In the genomic region with DNA sequence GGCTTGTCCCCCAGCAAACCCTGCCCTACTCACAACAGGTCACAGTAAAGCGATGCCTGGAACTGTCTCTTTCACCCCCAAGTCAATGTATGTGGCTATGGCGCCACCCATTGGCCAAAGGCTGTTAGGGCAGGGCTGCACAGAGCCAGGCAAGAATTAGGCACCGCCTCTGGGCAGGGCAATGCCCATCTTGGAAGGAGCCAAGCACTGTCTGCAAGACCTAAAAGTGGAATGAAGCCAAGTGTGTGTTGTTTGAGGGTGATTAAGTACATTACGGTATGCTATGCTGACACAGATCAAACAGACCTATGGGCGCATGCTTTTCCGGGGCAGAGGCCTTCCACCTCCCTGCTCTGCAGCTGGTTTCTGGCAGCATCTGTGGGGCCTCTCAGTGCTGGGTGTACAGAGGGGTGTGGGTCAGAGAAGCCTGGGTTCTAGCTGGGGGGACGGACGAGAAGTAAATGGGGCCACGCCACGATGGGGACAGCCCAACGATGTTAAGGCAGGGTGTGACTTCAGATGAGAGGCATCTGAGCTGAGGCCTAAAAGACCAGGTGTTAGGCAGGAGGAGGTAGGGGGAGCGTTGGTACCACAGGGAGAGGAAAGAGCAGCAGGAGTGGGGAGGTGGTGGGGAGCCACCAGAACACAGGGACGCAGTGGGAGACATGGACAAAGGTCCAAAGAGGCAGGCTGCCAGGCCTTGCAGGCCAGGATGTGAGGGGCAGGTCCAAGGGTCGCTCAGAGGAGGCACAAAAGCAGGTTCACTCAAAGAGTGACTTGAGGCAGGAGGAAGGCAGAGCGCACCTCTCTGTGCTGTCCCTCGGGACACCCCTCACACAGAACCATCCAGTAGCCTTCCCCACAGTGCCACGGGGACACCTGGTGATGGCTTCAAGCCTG, we compare ENCODE assay signal across 2 cellular contexts.
TF ChIP-seq lines count a peak whose summit lies in the region.

No MANE protein-coding gene starts in this region.

TF ChIP-seq in A549, 52 proteins besides CTCF, POLR2A, EP300 and RAD21 (continued from another document):
- TF ChIP-seq, protein P1, sequence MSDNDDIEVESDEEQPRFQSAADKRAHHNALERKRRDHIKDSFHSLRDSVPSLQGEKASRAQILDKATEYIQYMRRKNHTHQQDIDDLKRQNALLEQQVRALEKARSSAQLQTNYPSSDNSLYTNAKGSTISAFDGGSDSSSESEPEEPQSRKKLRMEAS (IDR thresholded peaks at IDR 0.05): 0 out of 2 replicates have a peak, but pooled peaks have one; percentile 16
- TF ChIP-seq RARB (CRISPR knock-in tag; IDR thresholded peaks at IDR 0.05): no peak

TF ChIP-seq in HepG2, 621 proteins besides CTCF, POLR2A, EP300 and RAD21 (continued from another document and continues in another):
- TF ChIP-seq, protein P2, sequence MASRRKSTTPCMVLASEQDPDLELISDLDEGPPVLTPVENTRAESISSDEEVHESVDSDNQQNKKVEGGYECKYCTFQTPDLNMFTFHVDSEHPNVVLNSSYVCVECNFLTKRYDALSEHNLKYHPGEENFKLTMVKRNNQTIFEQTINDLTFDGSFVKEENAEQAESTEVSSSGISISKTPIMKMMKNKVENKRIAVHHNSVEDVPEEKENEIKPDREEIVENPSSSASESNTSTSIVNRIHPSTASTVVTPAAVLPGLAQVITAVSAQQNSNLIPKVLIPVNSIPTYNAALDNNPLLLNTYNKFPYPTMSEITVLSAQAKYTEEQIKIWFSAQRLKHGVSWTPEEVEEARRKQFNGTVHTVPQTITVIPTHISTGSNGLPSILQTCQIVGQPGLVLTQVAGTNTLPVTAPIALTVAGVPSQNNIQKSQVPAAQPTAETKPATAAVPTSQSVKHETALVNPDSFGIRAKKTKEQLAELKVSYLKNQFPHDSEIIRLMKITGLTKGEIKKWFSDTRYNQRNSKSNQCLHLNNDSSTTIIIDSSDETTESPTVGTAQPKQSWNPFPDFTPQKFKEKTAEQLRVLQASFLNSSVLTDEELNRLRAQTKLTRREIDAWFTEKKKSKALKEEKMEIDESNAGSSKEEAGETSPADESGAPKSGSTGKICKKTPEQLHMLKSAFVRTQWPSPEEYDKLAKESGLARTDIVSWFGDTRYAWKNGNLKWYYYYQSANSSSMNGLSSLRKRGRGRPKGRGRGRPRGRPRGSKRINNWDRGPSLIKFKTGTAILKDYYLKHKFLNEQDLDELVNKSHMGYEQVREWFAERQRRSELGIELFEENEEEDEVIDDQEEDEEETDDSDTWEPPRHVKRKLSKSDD (CRISPR knock-in tag; IDR thresholded peaks at IDR 0.05; ENCODE audit: low read depth): 0 out of 2 replicates have a peak, but pooled peaks have one; percentile 36
- TF ChIP-seq GABPB1 (CRISPR knock-in tag; IDR thresholded peaks at IDR 0.05) (no peak), ZSCAN12 (CRISPR knock-in tag; IDR thresholded peaks at IDR 0.05) (no peak), THAP11 (CRISPR knock-in tag; IDR thresholded peaks at IDR 0.05) (no peak), MBD4 (IDR thresholded peaks at IDR 0.05; ENCODE audit: borderline replicate concordance, low read length) (no peak), TEAD3 (CRISPR knock-in tag; optimal IDR thresholded peaks at IDR 0.05; ENCODE audit: borderline replicate concordance) (no peak), ZNF644 (CRISPR knock-in tag; IDR thresholded peaks at IDR 0.05; ENCODE audit: low read depth) (no peak), POLR2G (IDR thresholded peaks at IDR 0.05; ENCODE audit: low read depth, low read length) (no peak), DMAP1 (CRISPR knock-in tag; IDR thresholded peaks at IDR 0.05) (no peak), ZNF670 (CRISPR knock-in tag; IDR thresholded peaks at IDR 0.05; ENCODE audit: borderline replicate concordance) (no peak), ERF (CRISPR knock-in tag; IDR thresholded peaks at IDR 0.05) (no peak), ZNF484 (CRISPR knock-in tag; IDR thresholded peaks at IDR 0.05; ENCODE audit: borderline replicate concordance, low read depth) (no peak), SMC3 (IDR thresholded peaks at IDR 0.05; ENCODE audit: low read length) (peak; percentile 78), CAMTA2 (CRISPR knock-in tag; IDR thresholded peaks at IDR 0.05; ENCODE audit: borderline replicate concordance) (no peak), ZBTB7B (CRISPR knock-in tag; IDR thresholded peaks at IDR 0.05) (no peak), MYC (CRISPR knock-in tag; IDR thresholded peaks at IDR 0.05; ENCODE audit: borderline replicate concordance) (no peak), YY1 (IDR thresholded peaks at IDR 0.05; ENCODE audit: insufficient read depth, insufficient replicate concordance, low read depth, low read length) (no peak), ZMYM3 (CRISPR knock-in tag; IDR thresholded peaks at IDR 0.05) (0 out of 2 replicates have a peak, but pooled peaks have one; percentile 10), SIX1 (CRISPR knock-in tag; IDR thresholded peaks at IDR 0.05; ENCODE audit: borderline replicate concordance) (no peak), ZNF775 (CRISPR knock-in tag; IDR thresholded peaks at IDR 0.05; ENCODE audit: borderline replicate concordance) (no peak), ZNF891 (CRISPR knock-in tag; IDR thresholded peaks at IDR 0.05) (peak; percentile 64; the same call in 1 of the 2 replicates), NR2F2 (IDR thresholded peaks at IDR 0.05; ENCODE audit: borderline replicate concordance, low read depth) (no peak), AGO2 (optimal IDR thresholded peaks at IDR 0.05; ENCODE audit: low read depth, low read length) (no peak), FOSL2 (CRISPR knock-in tag; IDR thresholded peaks at IDR 0.05) (no peak), MXD4 (CRISPR knock-in tag; IDR thresholded peaks at IDR 0.05) (no peak), ZNF615 (CRISPR knock-in tag; IDR thresholded peaks at IDR 0.05; ENCODE audit: borderline replicate concordance) (no peak), ZNF792 (CRISPR knock-in tag; IDR thresholded peaks at IDR 0.05) (no peak), ZNF253 (CRISPR knock-in tag; IDR thresholded peaks at IDR 0.05; ENCODE audit: borderline replicate concordance) (no peak), ZNF607 (CRISPR knock-in tag; IDR thresholded peaks at IDR 0.05; ENCODE audit: borderline replicate concordance) (no peak), NCOA2 (CRISPR knock-in tag; IDR thresholded peaks at IDR 0.05) (no peak), KDM2A (CRISPR knock-in tag; IDR thresholded peaks at IDR 0.05; ENCODE audit: borderline replicate concordance, low read depth) (no peak), RFXAP (CRISPR knock-in tag; IDR thresholded peaks at IDR 0.05; ENCODE audit: borderline replicate concordance) (no peak), ONECUT2 (CRISPR knock-in tag; IDR thresholded peaks at IDR 0.05) (no peak), ZNF235 (CRISPR knock-in tag; IDR thresholded peaks at IDR 0.05; ENCODE audit: borderline replicate concordance) (no peak), ZNF619 (CRISPR knock-in tag; IDR thresholded peaks at IDR 0.05) (no peak), JUNB (CRISPR knock-in tag; IDR thresholded peaks at IDR 0.05; ENCODE audit: borderline replicate concordance) (no peak)
- TF ChIP-seq, protein P3, sequence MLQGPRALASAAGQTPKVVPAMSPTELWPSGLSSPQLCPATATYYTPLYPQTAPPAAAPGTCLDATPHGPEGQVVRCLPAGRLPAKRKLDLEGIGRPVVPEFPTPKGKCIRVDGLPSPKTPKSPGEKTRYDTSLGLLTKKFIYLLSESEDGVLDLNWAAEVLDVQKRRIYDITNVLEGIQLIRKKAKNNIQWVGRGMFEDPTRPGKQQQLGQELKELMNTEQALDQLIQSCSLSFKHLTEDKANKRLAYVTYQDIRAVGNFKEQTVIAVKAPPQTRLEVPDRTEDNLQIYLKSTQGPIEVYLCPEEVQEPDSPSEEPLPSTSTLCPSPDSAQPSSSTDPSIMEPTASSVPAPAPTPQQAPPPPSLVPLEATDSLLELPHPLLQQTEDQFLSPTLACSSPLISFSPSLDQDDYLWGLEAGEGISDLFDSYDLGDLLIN (CRISPR knock-in tag; IDR thresholded peaks at IDR 0.05; ENCODE audit: borderline replicate concordance): no peak
- TF ChIP-seq, protein P4, sequence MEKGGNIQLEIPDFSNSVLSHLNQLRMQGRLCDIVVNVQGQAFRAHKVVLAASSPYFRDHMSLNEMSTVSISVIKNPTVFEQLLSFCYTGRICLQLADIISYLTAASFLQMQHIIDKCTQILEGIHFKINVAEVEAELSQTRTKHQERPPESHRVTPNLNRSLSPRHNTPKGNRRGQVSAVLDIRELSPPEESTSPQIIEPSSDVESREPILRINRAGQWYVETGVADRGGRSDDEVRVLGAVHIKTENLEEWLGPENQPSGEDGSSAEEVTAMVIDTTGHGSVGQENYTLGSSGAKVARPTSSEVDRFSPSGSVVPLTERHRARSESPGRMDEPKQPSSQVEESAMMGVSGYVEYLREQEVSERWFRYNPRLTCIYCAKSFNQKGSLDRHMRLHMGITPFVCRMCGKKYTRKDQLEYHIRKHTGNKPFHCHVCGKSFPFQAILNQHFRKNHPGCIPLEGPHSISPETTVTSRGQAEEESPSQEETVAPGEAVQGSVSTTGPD (CRISPR knock-in tag; IDR thresholded peaks at IDR 0.05): no peak
- TF ChIP-seq, protein P5, sequence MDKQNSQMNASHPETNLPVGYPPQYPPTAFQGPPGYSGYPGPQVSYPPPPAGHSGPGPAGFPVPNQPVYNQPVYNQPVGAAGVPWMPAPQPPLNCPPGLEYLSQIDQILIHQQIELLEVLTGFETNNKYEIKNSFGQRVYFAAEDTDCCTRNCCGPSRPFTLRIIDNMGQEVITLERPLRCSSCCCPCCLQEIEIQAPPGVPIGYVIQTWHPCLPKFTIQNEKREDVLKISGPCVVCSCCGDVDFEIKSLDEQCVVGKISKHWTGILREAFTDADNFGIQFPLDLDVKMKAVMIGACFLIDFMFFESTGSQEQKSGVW (CRISPR knock-in tag; IDR thresholded peaks at IDR 0.05; ENCODE audit: borderline replicate concordance): no peak
- TF ChIP-seq, protein P6, sequence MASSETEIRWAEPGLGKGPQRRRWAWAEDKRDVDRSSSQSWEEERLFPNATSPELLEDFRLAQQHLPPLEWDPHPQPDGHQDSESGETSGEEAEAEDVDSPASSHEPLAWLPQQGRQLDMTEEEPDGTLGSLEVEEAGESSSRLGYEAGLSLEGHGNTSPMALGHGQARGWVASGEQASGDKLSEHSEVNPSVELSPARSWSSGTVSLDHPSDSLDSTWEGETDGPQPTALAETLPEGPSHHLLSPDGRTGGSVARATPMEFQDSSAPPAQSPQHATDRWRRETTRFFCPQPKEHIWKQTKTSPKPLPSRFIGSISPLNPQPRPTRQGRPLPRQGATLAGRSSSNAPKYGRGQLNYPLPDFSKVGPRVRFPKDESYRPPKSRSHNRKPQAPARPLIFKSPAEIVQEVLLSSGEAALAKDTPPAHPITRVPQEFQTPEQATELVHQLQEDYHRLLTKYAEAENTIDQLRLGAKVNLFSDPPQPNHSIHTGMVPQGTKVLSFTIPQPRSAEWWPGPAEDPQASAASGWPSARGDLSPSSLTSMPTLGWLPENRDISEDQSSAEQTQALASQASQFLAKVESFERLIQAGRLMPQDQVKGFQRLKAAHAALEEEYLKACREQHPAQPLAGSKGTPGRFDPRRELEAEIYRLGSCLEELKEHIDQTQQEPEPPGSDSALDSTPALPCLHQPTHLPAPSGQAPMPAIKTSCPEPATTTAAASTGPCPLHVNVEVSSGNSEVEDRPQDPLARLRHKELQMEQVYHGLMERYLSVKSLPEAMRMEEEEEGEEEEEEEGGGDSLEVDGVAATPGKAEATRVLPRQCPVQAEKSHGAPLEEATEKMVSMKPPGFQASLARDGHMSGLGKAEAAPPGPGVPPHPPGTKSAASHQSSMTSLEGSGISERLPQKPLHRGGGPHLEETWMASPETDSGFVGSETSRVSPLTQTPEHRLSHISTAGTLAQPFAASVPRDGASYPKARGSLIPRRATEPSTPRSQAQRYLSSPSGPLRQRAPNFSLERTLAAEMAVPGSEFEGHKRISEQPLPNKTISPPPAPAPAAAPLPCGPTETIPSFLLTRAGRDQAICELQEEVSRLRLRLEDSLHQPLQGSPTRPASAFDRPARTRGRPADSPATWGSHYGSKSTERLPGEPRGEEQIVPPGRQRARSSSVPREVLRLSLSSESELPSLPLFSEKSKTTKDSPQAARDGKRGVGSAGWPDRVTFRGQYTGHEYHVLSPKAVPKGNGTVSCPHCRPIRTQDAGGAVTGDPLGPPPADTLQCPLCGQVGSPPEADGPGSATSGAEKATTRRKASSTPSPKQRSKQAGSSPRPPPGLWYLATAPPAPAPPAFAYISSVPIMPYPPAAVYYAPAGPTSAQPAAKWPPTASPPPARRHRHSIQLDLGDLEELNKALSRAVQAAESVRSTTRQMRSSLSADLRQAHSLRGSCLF (CRISPR knock-in tag; IDR thresholded peaks at IDR 0.05; ENCODE audit: borderline replicate concordance): no peak
- TF ChIP-seq, protein P7, sequence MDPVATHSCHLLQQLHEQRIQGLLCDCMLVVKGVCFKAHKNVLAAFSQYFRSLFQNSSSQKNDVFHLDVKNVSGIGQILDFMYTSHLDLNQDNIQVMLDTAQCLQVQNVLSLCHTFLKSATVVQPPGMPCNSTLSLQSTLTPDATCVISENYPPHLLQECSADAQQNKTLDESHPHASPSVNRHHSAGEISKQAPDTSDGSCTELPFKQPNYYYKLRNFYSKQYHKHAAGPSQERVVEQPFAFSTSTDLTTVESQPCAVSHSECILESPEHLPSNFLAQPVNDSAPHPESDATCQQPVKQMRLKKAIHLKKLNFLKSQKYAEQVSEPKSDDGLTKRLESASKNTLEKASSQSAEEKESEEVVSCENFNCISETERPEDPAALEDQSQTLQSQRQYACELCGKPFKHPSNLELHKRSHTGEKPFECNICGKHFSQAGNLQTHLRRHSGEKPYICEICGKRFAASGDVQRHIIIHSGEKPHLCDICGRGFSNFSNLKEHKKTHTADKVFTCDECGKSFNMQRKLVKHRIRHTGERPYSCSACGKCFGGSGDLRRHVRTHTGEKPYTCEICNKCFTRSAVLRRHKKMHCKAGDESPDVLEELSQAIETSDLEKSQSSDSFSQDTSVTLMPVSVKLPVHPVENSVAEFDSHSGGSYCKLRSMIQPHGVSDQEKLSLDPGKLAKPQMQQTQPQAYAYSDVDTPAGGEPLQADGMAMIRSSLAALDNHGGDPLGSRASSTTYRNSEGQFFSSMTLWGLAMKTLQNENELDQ (CRISPR knock-in tag; IDR thresholded peaks at IDR 0.05; ENCODE audit: borderline replicate concordance): no peak
- TF ChIP-seq, protein P8, sequence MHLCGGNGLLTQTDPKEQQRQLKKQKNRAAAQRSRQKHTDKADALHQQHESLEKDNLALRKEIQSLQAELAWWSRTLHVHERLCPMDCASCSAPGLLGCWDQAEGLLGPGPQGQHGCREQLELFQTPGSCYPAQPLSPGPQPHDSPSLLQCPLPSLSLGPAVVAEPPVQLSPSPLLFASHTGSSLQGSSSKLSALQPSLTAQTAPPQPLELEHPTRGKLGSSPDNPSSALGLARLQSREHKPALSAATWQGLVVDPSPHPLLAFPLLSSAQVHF (CRISPR knock-in tag; IDR thresholded peaks at IDR 0.05): no peak
- TF ChIP-seq, protein P9, sequence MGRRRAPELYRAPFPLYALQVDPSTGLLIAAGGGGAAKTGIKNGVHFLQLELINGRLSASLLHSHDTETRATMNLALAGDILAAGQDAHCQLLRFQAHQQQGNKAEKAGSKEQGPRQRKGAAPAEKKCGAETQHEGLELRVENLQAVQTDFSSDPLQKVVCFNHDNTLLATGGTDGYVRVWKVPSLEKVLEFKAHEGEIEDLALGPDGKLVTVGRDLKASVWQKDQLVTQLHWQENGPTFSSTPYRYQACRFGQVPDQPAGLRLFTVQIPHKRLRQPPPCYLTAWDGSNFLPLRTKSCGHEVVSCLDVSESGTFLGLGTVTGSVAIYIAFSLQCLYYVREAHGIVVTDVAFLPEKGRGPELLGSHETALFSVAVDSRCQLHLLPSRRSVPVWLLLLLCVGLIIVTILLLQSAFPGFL (CRISPR knock-in tag; IDR thresholded peaks at IDR 0.05): no peak
- TF ChIP-seq, protein P10, sequence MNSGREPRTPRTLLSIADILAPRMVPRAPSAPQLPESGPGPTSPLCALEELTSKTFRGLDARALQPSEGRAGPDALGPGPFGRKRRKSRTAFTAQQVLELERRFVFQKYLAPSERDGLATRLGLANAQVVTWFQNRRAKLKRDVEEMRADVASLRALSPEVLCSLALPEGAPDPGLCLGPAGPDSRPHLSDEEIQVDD (CRISPR knock-in tag; IDR thresholded peaks at IDR 0.05; ENCODE audit: borderline replicate concordance): no peak
